10 cellular contexts compared by ENCODE assay signal in the genomic region with DNA sequence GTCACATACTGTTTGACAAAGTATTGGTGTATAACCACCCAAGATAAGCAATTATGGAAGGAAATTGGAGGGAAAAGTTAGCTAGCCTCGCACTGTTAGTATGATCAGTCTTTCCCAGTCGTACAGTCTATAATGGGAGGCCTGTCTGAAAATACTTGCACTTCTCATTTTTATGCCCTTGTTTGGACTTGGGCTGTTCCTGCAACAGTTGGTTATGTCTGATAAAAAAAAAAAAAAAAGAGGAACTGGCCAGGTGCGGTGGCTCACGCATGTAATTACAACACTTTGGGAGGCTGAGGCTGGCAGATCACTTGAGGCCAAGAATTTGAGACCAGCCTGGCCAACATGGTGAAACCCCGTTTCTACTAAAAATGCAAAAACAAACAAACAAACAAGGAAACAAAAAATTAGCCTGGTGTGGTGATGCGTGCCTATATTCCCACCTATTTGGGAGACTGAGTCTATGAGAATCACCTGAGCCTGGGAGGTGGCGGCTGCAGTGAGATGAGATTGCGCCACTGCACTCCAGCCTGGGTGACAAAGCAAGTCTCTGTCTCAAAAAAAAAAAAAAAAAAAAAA.
DNase-seq lines count a peak whose midpoint lies in the region; ATAC-seq lines count a peak whose summit lies in the region.
"Had no signal": no experiment of that assay in that cellular context is flagged by ENCODE, and none has a peak within 500 bp of the region (broad histone marks: within the 10 kb centered on the region; RNA-seq: fewer than 3 reads in every experiment).

No MANE protein-coding gene starts in this region.

- H3K27me3 Mint-ChIP-seq in stimulated activated memory B cell treated with anti-CD40 and anti-IgM and Interleukin-4, amounts not matched to agents 10 μg/mL and 1 μg/mL and 100 μg/mL, for 72 hours: no peaks in the 10 kb centered on the region

- H3K27ac Mint-ChIP-seq in stimulated activated memory B cell treated with anti-CD40 and anti-IgM and Interleukin-4, amounts not matched to agents 10 μg/mL and 1 μg/mL and 100 μg/mL, for 72 hours: peak overlapping the region; percentile 78
- H3K27ac Mint-ChIP-seq: progenitor cell of endocrine pancreas; T-helper 2 cell treated with Interferon-gamma antibody and Interleukin-4, amounts not matched to agents 5 μg/mL and 100 μg/mL, for 36 hours had no signal

- no peak overlapping the region for H3K4me3 Mint-ChIP-seq in stimulated activated memory B cell treated with anti-CD40 and anti-IgM and Interleukin-4, amounts not matched to agents 10 μg/mL and 1 μg/mL and 100 μg/mL, for 72 hours
- H3K4me3 Mint-ChIP-seq: T-helper 2 cell treated with Interferon-gamma antibody and Interleukin-4, amounts not matched to agents 5 μg/mL and 100 μg/mL, for 36 hours had no signal

- H3K36me3 Mint-ChIP-seq in stimulated activated memory B cell treated with anti-CD40 and anti-IgM and Interleukin-4, amounts not matched to agents 10 μg/mL and 1 μg/mL and 100 μg/mL, for 72 hours: no peaks in the 10 kb centered on the region

- peak; percentile 74 for ATAC-seq in GM19397 (IDR thresholded peaks at IDR 0.05; ENCODE audit: unreplicated experiment)
- peak; percentile 80 for ATAC-seq in HG03025 (IDR thresholded peaks at IDR 0.05; ENCODE audit: low FRiP score, unreplicated experiment)
- peak; percentile 91 for ATAC-seq in stimulated activated memory B cell treated with anti-CD40 and anti-IgM and Interleukin-4, amounts not matched to agents 10 μg/mL and 1 μg/mL and 100 μg/mL, for 72 hours
- ATAC-seq in HG03521 (IDR thresholded peaks at IDR 0.05; ENCODE audit: unreplicated experiment): no peak

- DNase-seq in NOMO-1 treated with DMSO at 0.1 percent for 48 hours (lab: John Stamatoyannopoulos, UW; ENCODE audit: unreplicated experiment) (peak; percentile 99), NCI-H146 (lab: John Stamatoyannopoulos, UW) (no peak), cortex of kidney (lab: John Stamatoyannopoulos, UW) (no peak)
- DNase-seq: activated effector memory CD4-positive, alpha-beta T cell treated with anti-CD3 and anti-CD28 coated beads, Interleukin-2, amount 50 U/mL, for 16 hours had no signal

- H3K9me3 Mint-ChIP-seq in stimulated activated memory B cell treated with anti-CD40 and anti-IgM and Interleukin-4, amounts not matched to agents 10 μg/mL and 1 μg/mL and 100 μg/mL, for 72 hours: no peaks in the 10 kb centered on the region
- H3K9me3 Mint-ChIP-seq: T-helper 2 cell treated with Interferon-gamma antibody and Interleukin-4, amounts not matched to agents 5 μg/mL and 100 μg/mL, for 36 hours had no signal

- H3K4me1 Mint-ChIP-seq in stimulated activated memory B cell treated with anti-CD40 and anti-IgM and Interleukin-4, amounts not matched to agents 10 μg/mL and 1 μg/mL and 100 μg/mL, for 72 hours: peaks cover 24% of the 10 kb centered on the region
